In the genomic region with DNA sequence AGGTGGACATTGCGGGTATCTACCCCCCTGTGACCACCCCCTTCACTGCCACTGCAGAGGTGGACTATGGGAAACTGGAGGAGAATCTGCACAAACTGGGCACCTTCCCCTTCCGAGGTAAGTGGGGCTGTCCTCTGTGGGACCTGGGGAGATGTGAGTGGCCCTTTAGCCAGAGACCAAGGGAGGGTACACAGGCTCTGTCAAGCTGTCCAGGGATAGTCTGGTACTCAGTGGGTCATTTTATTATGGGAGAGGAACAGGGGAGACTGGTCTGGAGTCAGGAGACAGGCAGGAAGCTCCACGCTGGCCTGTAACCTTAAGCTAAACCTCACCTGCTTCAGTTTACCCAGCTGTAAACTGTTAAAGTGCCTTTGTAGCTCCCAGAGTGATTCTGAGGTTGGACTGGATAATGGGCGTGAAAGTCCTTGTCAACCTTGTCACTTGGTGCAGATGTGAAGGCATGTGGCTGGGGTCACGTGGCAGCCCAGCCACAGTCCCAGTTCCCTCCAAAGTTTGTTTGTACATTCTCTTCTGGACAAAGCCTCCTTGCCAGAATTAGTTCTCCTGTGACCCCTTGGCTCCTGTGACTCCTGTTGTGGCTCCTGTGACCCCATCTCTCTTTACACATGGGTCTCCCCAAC, we compare ENCODE assay signal across 16 cellular contexts. TPM values are rescaled to one million over a fixed set of nuclear protein-coding genes. Genes with fewer than 3 reads are reported as not detected.
A peak's percentile ranks its signal among the peaks of the same experiment; 100 is the strongest.
DNase-seq lines count a peak whose midpoint lies in the region; ATAC-seq, FAIRE-seq and TF ChIP-seq lines count a peak whose summit lies in the region.
"Had no signal": no experiment of that assay in that cellular context is flagged by ENCODE, and none has a peak within 500 bp of the region (broad histone marks: within the 10 kb centered on the region; RNA-seq: fewer than 3 reads in every experiment).

No MANE protein-coding gene starts in this region.

- no peaks in the 10 kb centered on the region for H3K9me3 Mint-ChIP-seq in nephron progenitor cell
- no peaks in the 10 kb centered on the region for H3K9me3 Mint-ChIP-seq in naive thymus-derived CD4-positive, alpha-beta T cell
- H3K9me3 Mint-ChIP-seq: activated naive CD8-positive, alpha-beta T cell treated with anti-CD3 and anti-CD28 coated beads, Interleukin-2, amount 10 ng/mL, durations not matched to agents 7 days and 5 days had no signal

- no TSS peak for BruUV-seq in HCT116 (replicated peaks; lab: Mats Ljungman, UMichigan)

- TF ChIP-seq CTCF in 22Rv1 (IDR thresholded peaks at IDR 0.05) (no peak), HCT116 (IDR thresholded peaks at IDR 0.05 in 2 of 3, conservative IDR thresholded peaks at IDR 0.05 in 1 of 3; ENCODE audit: borderline replicate concordance in 1 of 3, insufficient read depth in 1 of 3, low read depth in 2 of 3, low read length in 2 of 3) (no peak), epithelial cell of proximal tubule (conservative IDR thresholded peaks at IDR 0.05; ENCODE audit: low read depth, low read length) (no peak), nephron progenitor cell (IDR thresholded peaks at IDR 0.05) (no peak)

- H3K4me3 ChIP-seq in HCT116 (replicated peaks in 1 of 2; ENCODE audit: low read depth in 1 of 2, low read length in 2 of 2) = peak overlapping the region in 1 of 2 experiments; percentile 23; a peak in 1 of 4 replicates
- peak overlapping the region; percentile 57 for H3K4me3 ChIP-seq in epithelial cell of proximal tubule (ENCODE audit: low read depth, low read length)
- no peak overlapping the region for H3K4me3 ChIP-seq in naive thymus-derived CD4-positive, alpha-beta T cell (ENCODE audit: low read length)
- H3K4me3 ChIP-seq in small intestine (ENCODE audit: low read depth in 1 of 2, low read length in 2 of 2) = no peak overlapping the region
- H3K4me3 ChIP-seq: gastroesophageal sphincter, transverse colon had no signal

- intact Hi-C loops in HCT116 (cut with micrococcal nuclease) = no loop called here
- intact Hi-C loops in naive thymus-derived CD4-positive, alpha-beta T cell (cut with micrococcal nuclease) = no loop called here

- TF ChIP-seq POLR2A in HCT116 (IDR thresholded peaks at IDR 0.05; ENCODE audit: borderline replicate concordance, extremely low read depth, insufficient read depth, insufficient read length) = no peak

- CTCF ChIA-PET in HCT116 (lab: Charles Lee) = interaction anchor here (1.0 to 2.5 kb wide), 3 partner anchors 11 to 13 kb away, joined by 5 to 13 read pairs (median 6); a partner anchor contains a TSS
- CTCF ChIA-PET in naive thymus-derived CD4-positive, alpha-beta T cell (lab: Charles Lee) = interaction anchor here (0.5 to 0.6 kb wide), 2 partner anchors 121 to 174 kb away, joined by 3 to 4 read pairs; no protein-coding TSS in a partner anchor

- ATAC-seq in HCT116 = no peak
- ATAC-seq in naive thymus-derived CD4-positive, alpha-beta T cell = no peak
- no peak for ATAC-seq in GM18498 (IDR thresholded peaks at IDR 0.05; ENCODE audit: unreplicated experiment)

- RAD21 ChIA-PET in HCT116 (lab: Charles Lee; ENCODE audit: low non-redundant PET in 1 of 2, low total read pairs in 2 of 2, uncharacterized antibody in 2 of 2, unreplicated experiment in 2 of 2) = no interaction called here

- H3K36me3 ChIP-seq in HCT116 (ENCODE audit: control insufficient read depth in 1 of 2, insufficient read depth in 2 of 2, low read length in 2 of 2) = no peaks in the 10 kb centered on the region
- H3K36me3 ChIP-seq in naive thymus-derived CD4-positive, alpha-beta T cell (ENCODE audit: control insufficient read depth in 2 of 3, insufficient read depth in 3 of 3, low read length in 3 of 3) = no peaks in the 10 kb centered on the region
- H3K36me3 ChIP-seq in small intestine (ENCODE audit: control insufficient read depth in 2 of 2, insufficient read depth in 2 of 2, low read length in 2 of 2) = no peaks in the 10 kb centered on the region
- H3K36me3 ChIP-seq: gastroesophageal sphincter, transverse colon had no signal

- H3K9ac ChIP-seq in HCT116 (ENCODE audit: low read length) = peak overlapping the region; percentile 25; the same call in 1 of the 2 replicates

- no peak for DNase-seq in HCT116 (ENCODE audit: low read depth, low spot score)
- DNase-seq in epithelial cell of proximal tubule (ENCODE audit: low read depth) = no peak
- no peak for DNase-seq in nephron progenitor cell
- DNase-seq in naive thymus-derived CD4-positive, alpha-beta T cell = no peak
- no peak for DNase-seq in small intestine
- no peak for DNase-seq in amniotic stem cell (lab: John Stamatoyannopoulos, UW)
- DNase-seq: activated CD4-positive, alpha-beta T cell treated with anti-CD3 and anti-CD28 coated beads for 4 hours; activated naive CD8-positive, alpha-beta T cell treated with anti-CD3 and anti-CD28 coated beads, Interleukin-2, amount 10 ng/mL, durations not matched to agents 7 days and 5 days; GF-D8; NCI-H2029; transverse colon had no signal

- H3K4me3 Mint-ChIP-seq in nephron progenitor cell = no peak overlapping the region
- no peak overlapping the region for H3K4me3 Mint-ChIP-seq in naive thymus-derived CD4-positive, alpha-beta T cell
- H3K4me3 Mint-ChIP-seq: activated naive CD8-positive, alpha-beta T cell treated with anti-CD3 and anti-CD28 coated beads, Interleukin-2, amount 10 ng/mL, durations not matched to agents 7 days and 5 days had no signal

- no peak for FAIRE-seq in small intestine (lab: Jason Lieb, UNC)

- H3K27me3 Mint-ChIP-seq in nephron progenitor cell (ENCODE audit: low read depth, poor library complexity) = peaks cover 6% of the 10 kb centered on the region
- H3K27me3 Mint-ChIP-seq in naive thymus-derived CD4-positive, alpha-beta T cell = peaks cover 0 to under 1% (median 0%) of the 10 kb centered on the region in 5 donors

- peaks cover 13 to 21% of the 10 kb centered on the region in 2 experiments for H3K4me1 ChIP-seq in HCT116 (ENCODE audit: control insufficient read depth in 1 of 2, insufficient read depth in 2 of 2, low read length in 2 of 2)
- no peaks in the 10 kb centered on the region for H3K4me1 ChIP-seq in naive thymus-derived CD4-positive, alpha-beta T cell (ENCODE audit: control insufficient read depth in 2 of 2, insufficient read depth in 2 of 2, low read length in 2 of 2)
- no peaks in the 10 kb centered on the region for H3K4me1 ChIP-seq in small intestine (ENCODE audit: control insufficient read depth in 2 of 2, insufficient read depth in 1 of 2, low read depth in 1 of 2, low read length in 1 of 2)
- H3K4me1 ChIP-seq: gastroesophageal sphincter, transverse colon had no signal

- peaks cover 22% of the 10 kb centered on the region for H3K4me1 Mint-ChIP-seq in nephron progenitor cell
- H3K4me1 Mint-ChIP-seq in naive thymus-derived CD4-positive, alpha-beta T cell = peaks cover 0 to 3% (median 0%) of the 10 kb centered on the region in 7 donors

- H3K27ac ChIP-seq in 22Rv1 (peak overlapping the region; percentile 48; the same call in 1 of the 2 replicates), HCT116 (ENCODE audit: low read depth, low read length) (0 out of 2 replicates have a peak overlapping the region, but pooled peaks have one; percentile 27), small intestine (ENCODE audit: low read depth in 1 of 2, low read length in 1 of 2) (no peak overlapping the region)
- H3K27ac ChIP-seq in naive thymus-derived CD4-positive, alpha-beta T cell (ENCODE audit: low read depth, low read length) = no peak overlapping the region
- H3K27ac ChIP-seq: transverse colon had no signal

- H3K36me3 Mint-ChIP-seq in nephron progenitor cell (ENCODE audit: low read depth) = no peaks in the 10 kb centered on the region
- no peaks in the 10 kb centered on the region for H3K36me3 Mint-ChIP-seq in naive thymus-derived CD4-positive, alpha-beta T cell
- H3K36me3 Mint-ChIP-seq: activated naive CD8-positive, alpha-beta T cell treated with anti-CD3 and anti-CD28 coated beads, Interleukin-2, amount 10 ng/mL, durations not matched to agents 7 days and 5 days had no signal

- 81 to 86% (median 81%) methylated on average over 5 of the region's 5 CpGs for WGBS in small intestine, 3 donors

- POLR2A ChIA-PET in HCT116 (lab: Charles Lee) = interaction anchor here (1.1 to 1.7 kb wide), 3 partner anchors 10 to 21 kb away, joined by 4 to 11 read pairs (median 5); no protein-coding TSS in a partner anchor
- POLR2A ChIA-PET in naive thymus-derived CD4-positive, alpha-beta T cell (lab: Charles Lee) = no interaction called here

- H2AFZ ChIP-seq in HCT116 (ENCODE audit: low read depth, low read length, poor library complexity, severe bottlenecking) = no peak overlapping the region

- H4K20me1 ChIP-seq in HCT116 (ENCODE audit: insufficient read depth) = no peaks in the 10 kb centered on the region

- H3K27me3 ChIP-seq in HCT116 (ENCODE audit: insufficient read depth, low read length) = no peaks in the 10 kb centered on the region
- H3K27me3 ChIP-seq in naive thymus-derived CD4-positive, alpha-beta T cell (ENCODE audit: control insufficient read depth in 2 of 2, insufficient read depth in 2 of 2, low read length in 2 of 2) = no peaks in the 10 kb centered on the region
- H3K27me3 ChIP-seq in small intestine (ENCODE audit: control insufficient read depth in 2 of 2, insufficient read depth in 2 of 2, low read length in 2 of 2) = no peaks in the 10 kb centered on the region
- H3K27me3 ChIP-seq: gastroesophageal sphincter, transverse colon had no signal

- H3K9me2 ChIP-seq in HCT116 (ENCODE audit: insufficient read depth) = no peaks in the 10 kb centered on the region

- peak overlapping the region; percentile 54 for H3K4me2 ChIP-seq in HCT116 (ENCODE audit: low read length)

- H3K9me3 ChIP-seq in HCT116 (ENCODE audit: control insufficient read depth in 1 of 2, insufficient read depth in 1 of 2, low read depth in 1 of 2, low read length in 2 of 2) (no peaks in the 10 kb centered on the region), small intestine (ENCODE audit: control insufficient read depth, low read depth) (no peaks in the 10 kb centered on the region)
- no peaks in the 10 kb centered on the region for H3K9me3 ChIP-seq in naive thymus-derived CD4-positive, alpha-beta T cell (ENCODE audit: control insufficient read depth in 2 of 3, low read length in 3 of 3)
- H3K9me3 ChIP-seq: gastroesophageal sphincter, transverse colon had no signal

- no peak for TF ChIP-seq RAD21 in HCT116 (IDR thresholded peaks at IDR 0.05; ENCODE audit: low read depth)

- no peaks in the 10 kb centered on the region for H3K79me2 ChIP-seq in HCT116 (ENCODE audit: insufficient read depth, low read length)

- H3K27ac Mint-ChIP-seq in nephron progenitor cell = peak overlapping the region; percentile 75
- no peak overlapping the region for H3K27ac Mint-ChIP-seq in naive thymus-derived CD4-positive, alpha-beta T cell
- H3K27ac Mint-ChIP-seq: activated naive CD8-positive, alpha-beta T cell treated with anti-CD3 and anti-CD28 coated beads, Interleukin-2, amount 10 ng/mL, durations not matched to agents 7 days and 5 days had no signal

RNA-seq across cellular contexts. Expression of a gene that starts 0.7 kb away (rescaled TPM):
- 1.6 TPM for total RNA-seq in HCT116 (2021; ENCODE audit: unreplicated experiment)
- 0.97 and 1.3 TPM in 2 replicates for polyA plus RNA-seq in HCT116 (2012)
- 4.1 and 10.8 TPM in 2 replicates for total RNA-seq in epithelial cell of proximal tubule
- not detected for total RNA-seq in naive thymus-derived CD4-positive, alpha-beta T cell
- not detected for polyA plus RNA-seq in naive thymus-derived CD4-positive, alpha-beta T cell
- polyA plus RNA-seq in small intestine = under 1 TPM; 0.45 to 0.81 (median 0.51) TPM
- total RNA-seq: activated naive CD8-positive, alpha-beta T cell treated with anti-CD3 and anti-CD28 coated beads, Interleukin-2, amount 10 ng/mL, durations not matched to agents 7 days and 5 days; transverse colon had no signal

RNA-seq across cellular contexts. Expression of a gene that starts 4.6 kb away (rescaled TPM):
- total RNA-seq in HCT116 (2021; ENCODE audit: unreplicated experiment) (0.32 TPM), epithelial cell of proximal tubule (0.12 TPM in 1 of 2 replicates, not detected in the other)
- polyA plus RNA-seq in HCT116 (2012) = 0.14 TPM in 1 of 2 replicates, not detected in the other
- total RNA-seq in naive thymus-derived CD4-positive, alpha-beta T cell = not detected
- not detected for polyA plus RNA-seq in naive thymus-derived CD4-positive, alpha-beta T cell
- not detected for polyA plus RNA-seq in small intestine
- total RNA-seq: activated naive CD8-positive, alpha-beta T cell treated with anti-CD3 and anti-CD28 coated beads, Interleukin-2, amount 10 ng/mL, durations not matched to agents 7 days and 5 days; endothelial cell of umbilical vein; gastroesophageal sphincter; RPMI7951; transverse colon had no signal
- polyA plus RNA-seq: endothelial cell of umbilical vein had no signal

RNA-seq across cellular contexts. Expression of a gene that starts 12.3 kb away (rescaled TPM):
- total RNA-seq in HCT116 (2021; ENCODE audit: unreplicated experiment) (0.15 TPM), epithelial cell of proximal tubule (3.3 and 6.8 TPM in 2 replicates)
- 0.22 and 0.31 TPM in 2 replicates for polyA plus RNA-seq in HCT116 (2012)
- under 1 TPM in 1 of 5 experiments, not detected in 4; 0.22 TPM for total RNA-seq in naive thymus-derived CD4-positive, alpha-beta T cell
- polyA plus RNA-seq in naive thymus-derived CD4-positive, alpha-beta T cell = not detected
- polyA plus RNA-seq in small intestine = 1 to 10 TPM in 2 of 3 donors, under 1 TPM in 1; 0.04 to 8.6 (median 3.8) TPM
- total RNA-seq: RPMI7951, transverse colon had no signal

RNA-seq across cellular contexts. Expression of a gene that starts 48.4 kb away (rescaled TPM):
- 8.0 TPM for total RNA-seq in HCT116 (2021; ENCODE audit: unreplicated experiment)
- polyA plus RNA-seq in HCT116 (2012) = 9.7 and 13.9 TPM in 2 replicates
- total RNA-seq in epithelial cell of proximal tubule = 3.6 and 5.7 TPM in 2 replicates
- total RNA-seq in naive thymus-derived CD4-positive, alpha-beta T cell = 1 to 10 TPM in 4 of 5 experiments, under 1 TPM in 1; 0.78 to 4.1 (median 1.5) TPM
- polyA plus RNA-seq in naive thymus-derived CD4-positive, alpha-beta T cell = 1 to 10 TPM; 1.3 to 5.9 TPM
- 1 to 10 TPM in 1 of 3 donors, not detected in 2; 4.0 TPM for polyA plus RNA-seq in small intestine

RNA-seq across cellular contexts. Expression of a gene that starts 55.6 kb away (rescaled TPM):
- 20.0 TPM for total RNA-seq in HCT116 (2021; ENCODE audit: unreplicated experiment)
- polyA plus RNA-seq in HCT116 (2012) = 17.8 TPM in 2 replicates
- total RNA-seq in epithelial cell of proximal tubule = 14.0 and 28.6 TPM in 2 replicates
- total RNA-seq in naive thymus-derived CD4-positive, alpha-beta T cell = 10 to 100 TPM in 4 of 5 experiments, 1 to 10 TPM in 1; 9.0 to 33.8 (median 11.0) TPM
- 1 to 10 TPM; 5.5 to 8.7 TPM for polyA plus RNA-seq in naive thymus-derived CD4-positive, alpha-beta T cell
- polyA plus RNA-seq in small intestine = 10 to 100 TPM in 2 of 3 donors, 1 to 10 TPM in 1; 9.5 to 13.5 (median 10.5) TPM

Comparison
In these comparisons a context has a peak if more than half of its experiments do, and no peak if none do; other contexts are left out.
1. H3K27ac ChIP-seq: peak in 22Rv1 (single experiment) and HCT116 (single experiment); none in naive thymus-derived CD4-positive, alpha-beta T cell (single experiment) and small intestine (0 of 2).